Comparison of ENCODE assay signal across 11 cellular contexts in the genomic region with DNA sequence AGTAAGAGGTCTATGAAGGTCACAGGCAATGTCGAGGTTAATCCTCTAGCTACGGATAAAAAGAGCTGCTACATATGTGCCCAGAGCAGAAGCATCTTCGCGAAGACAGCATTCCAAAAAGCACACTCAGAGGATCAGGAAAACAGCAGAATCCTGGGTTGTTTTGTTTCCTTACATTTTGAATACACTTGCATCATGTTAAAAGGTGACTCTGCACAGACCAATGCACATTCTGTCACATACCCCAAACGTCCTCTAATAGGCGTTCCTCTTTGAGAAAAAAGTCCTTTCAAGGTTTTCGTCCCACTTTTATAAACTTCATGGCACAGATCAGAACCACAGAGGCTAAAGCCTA. TPM values are rescaled to one million over a fixed set of nuclear protein-coding genes. Genes with fewer than 3 reads are reported as not detected.
DNase-seq lines count a peak whose midpoint lies in the region; ATAC-seq, FAIRE-seq and TF ChIP-seq lines count a peak whose summit lies in the region.
"Had no signal": no experiment of that assay in that cellular context is flagged by ENCODE, and none has a peak within 500 bp of the region (broad histone marks: within the 10 kb centered on the region; RNA-seq: fewer than 3 reads in every experiment).

No MANE protein-coding gene starts in this region.

- intact Hi-C loops in kidney (cut with DNase I) (no loop called here), spleen (cut with DNase I; ENCODE audit: low total_unique reads) (no loop called here)

- H3K36me3 ChIP-seq in HUES6 (ENCODE audit: control insufficient read depth, insufficient read depth, low read length) (peaks cover 3% of the 10 kb centered on the region; the same call in 1 of the 2 replicates), kidney (ENCODE audit: control insufficient read depth in 1 of 2, insufficient read depth in 2 of 2, low read length in 2 of 2) (no peaks in the 10 kb centered on the region), spleen (peaks cover 0 to 36% (median 0%) of the 10 kb centered on the region in 6 donors)

- H3K4me1 ChIP-seq in HUES6 (ENCODE audit: control insufficient read depth, insufficient read depth, low read length) (peaks cover 63% of the 10 kb centered on the region), kidney (ENCODE audit: control insufficient read depth in 1 of 2, insufficient read depth in 1 of 2, low read depth in 1 of 2, low read length in 2 of 2) (peaks cover 36 to 40% of the 10 kb centered on the region in 2 donors), spleen (peaks cover 14 to 79% (median 44%) of the 10 kb centered on the region in 6 donors)

- peaks cover 87% of the 10 kb centered on the region for H3K4me1 Mint-ChIP-seq in brain

- H3K9me3 ChIP-seq in HUES6 (ENCODE audit: control insufficient read depth, insufficient read depth, low read depth, low read length) (no peaks in the 10 kb centered on the region), kidney (ENCODE audit: control insufficient read depth in 1 of 2, low read length in 2 of 2) (no peaks in the 10 kb centered on the region), spleen (no peaks in the 10 kb centered on the region)

- H3K4me3 ChIP-seq in HUES6 (ENCODE audit: low read depth, low read length) (no peak overlapping the region), kidney (ENCODE audit: low read length in 2 of 2) (peak overlapping the region in 1 of 2 donors; percentile 7), spleen (no peak overlapping the region)

- no peaks in the 10 kb centered on the region for H3K27me3 ChIP-seq in HUES6 (ENCODE audit: control insufficient read depth, insufficient read depth, low read length)
- H3K27me3 ChIP-seq in spleen (replicated peaks in 1 of 7): no peaks in the 10 kb centered on the region

- H3K27ac Mint-ChIP-seq in brain: peak overlapping the region; percentile 85 to 98 (median 97)

- WGBS in spleen, 5 donors: 58 to 74% (median 68%) methylated on average over 7 of the region's 7 CpGs

- no peak for TF ChIP-seq POLR2A in spleen (IDR thresholded peaks at IDR 0.05)
- no peak for TF ChIP-seq POLR2A in GM12891 (IDR thresholded peaks at IDR 0.05; ENCODE audit: low read depth, low read length)

- TF ChIP-seq CTCF in brain (conservative IDR thresholded peaks at IDR 0.05) (no peak), kidney (IDR thresholded peaks at IDR 0.05; ENCODE audit: borderline replicate concordance, extremely low read depth, insufficient read depth) (no peak), spleen (IDR thresholded peaks at IDR 0.05 in 8 of 11, conservative IDR thresholded peaks at IDR 0.05 in 3 of 11) (no peak)

- H3K27ac ChIP-seq in HUES6 (ENCODE audit: low read depth, low read length): peak overlapping the region; percentile 46; the same call in 1 of the 2 replicates
- peak overlapping the region; percentile 30 to 57 for H3K27ac ChIP-seq in kidney (ENCODE audit: low read depth in 2 of 2, low read length in 2 of 2)
- peak overlapping the region in 6 of 8 donors; percentile 18 to 66 (median 36) for H3K27ac ChIP-seq in spleen

- no peak for DNase-seq in kidney
- DNase-seq in spleen: no peak
- DNase-seq in GM12891 (ENCODE audit: insufficient read length, low spot score): no peak
- no peak for DNase-seq in NCI-H1930 (lab: John Stamatoyannopoulos, UW)
- DNase-seq: activated gamma-delta T cell, NCI-H1694 treated with DMSO at 0.1 percent for 48 hours, T-helper 2 cell had no signal

- H3K27me3 Mint-ChIP-seq in brain: no peaks in the 10 kb centered on the region

- H3K9ac ChIP-seq in HUES6 (ENCODE audit: low read length) (peak overlapping the region; percentile 40), kidney (ENCODE audit: low read length in 2 of 2) (peak overlapping the region; percentile 1 to 60)

- peaks cover 0 to 7% (median 0%) of the 10 kb centered on the region in 5 experiments for H3K9me3 Mint-ChIP-seq in brain

- H3K36me3 Mint-ChIP-seq in brain: peaks cover 46% of the 10 kb centered on the region

- ATAC-seq in GM18907 (IDR thresholded peaks at IDR 0.05; ENCODE audit: unreplicated experiment) (no peak), GM19452 (IDR thresholded peaks at IDR 0.05; ENCODE audit: unreplicated experiment) (no peak)

- no peak for FAIRE-seq in kidney (lab: Jason Lieb, UNC)
- FAIRE-seq in GM12891 (lab: Jason Lieb, UNC): no peak

- H3K4me3 Mint-ChIP-seq in brain: peak overlapping the region; percentile 69 to 87 (median 74)

TF ChIP-seq in GM12891, 5 proteins besides CTCF, POLR2A, EP300 and RAD21:
- TF ChIP-seq TAF1 (IDR thresholded peaks at IDR 0.05; ENCODE audit: low read depth, low read length): no peak
- no peak for TF ChIP-seq PAX5 (IDR thresholded peaks at IDR 0.05; ENCODE audit: insufficient read depth, low read length, severe bottlenecking)
- TF ChIP-seq POU2F2 (IDR thresholded peaks at IDR 0.05; ENCODE audit: low read depth, low read length): no peak
- no peak for TF ChIP-seq POLR2AphosphoS5 (IDR thresholded peaks at IDR 0.05; ENCODE audit: low read depth, low read length)
- TF ChIP-seq SPI1 (IDR thresholded peaks at IDR 0.05; ENCODE audit: low read depth, low read length): no peak

RNA-seq across cellular contexts. Expression of a gene that starts 52.7 kb away (rescaled TPM):
- 32.4 TPM for polyA plus RNA-seq in brain (ENCODE audit: insufficient read depth, low read depth, low replicate concordance)
- 78.5 TPM for total RNA-seq in kidney
- polyA plus RNA-seq in kidney (ENCODE audit: insufficient read depth, low read depth, low replicate concordance): 41.4 TPM
- total RNA-seq in spleen: 10 to 100 TPM; 45.9 to 80.2 (median 55.2) TPM
- 10 to 100 TPM; 13.5 to 37.5 (median 17.0) TPM for polyA plus RNA-seq in spleen
- 28.1 TPM for polyA plus RNA-seq in GM12891 (2012; ENCODE audit: low read depth, missing spikeins)
